ENCODE assay signal across 2 cellular contexts in genomic region chr12:56785874-56786273, GRCh38.
TF ChIP-seq lines count a peak whose summit lies in the region.

No MANE protein-coding gene starts in this region.

TF ChIP-seq in HepG2, 621 proteins besides CTCF, POLR2A, EP300 and RAD21:
- 0 out of 2 replicates have a peak, but pooled peaks have one; percentile 7 for TF ChIP-seq CEBPB (IDR thresholded peaks at IDR 0.05; ENCODE audit: borderline replicate concordance, low read depth, low read length)
- no peak for TF ChIP-seq ZNF772 (CRISPR knock-in tag; IDR thresholded peaks at IDR 0.05)

TF ChIP-seq in K562, 482 proteins besides CTCF, POLR2A, EP300 and RAD21:
- TF ChIP-seq SMC3 (conservative IDR thresholded peaks at IDR 0.05; ENCODE audit: insufficient read depth, low read depth, low read length) (no peak), SNRNP70 (optimal IDR thresholded peaks at IDR 0.05; ENCODE audit: low read depth, low read length) (no peak), CEBPB (tag; IDR thresholded peaks at IDR 0.05) (peak; percentile 68), ZNF3 (CRISPR knock-in tag; IDR thresholded peaks at IDR 0.05) (no peak), SRSF3 (IDR thresholded peaks at IDR 0.05; ENCODE audit: insufficient read depth, low read length) (no peak), NCOA6 (IDR thresholded peaks at IDR 0.05) (no peak), ZNF740 (CRISPR knock-in tag; IDR thresholded peaks at IDR 0.05) (no peak), ZNF740 (tag; IDR thresholded peaks at IDR 0.05) (no peak), CEBPG (CRISPR knock-in tag; IDR thresholded peaks at IDR 0.05) (no peak), CEBPG (tag; conservative IDR thresholded peaks at IDR 0.05 in 1 of 2, IDR thresholded peaks at IDR 0.05 in 1 of 2) (peak in 1 of 2 experiments; percentile 54; a peak in 2 of 4 replicates), ZNF76 (CRISPR knock-in tag; IDR thresholded peaks at IDR 0.05; ENCODE audit: borderline replicate concordance) (no peak)
